Comparison of ENCODE assay signal across 27 cellular contexts in the genomic region with DNA sequence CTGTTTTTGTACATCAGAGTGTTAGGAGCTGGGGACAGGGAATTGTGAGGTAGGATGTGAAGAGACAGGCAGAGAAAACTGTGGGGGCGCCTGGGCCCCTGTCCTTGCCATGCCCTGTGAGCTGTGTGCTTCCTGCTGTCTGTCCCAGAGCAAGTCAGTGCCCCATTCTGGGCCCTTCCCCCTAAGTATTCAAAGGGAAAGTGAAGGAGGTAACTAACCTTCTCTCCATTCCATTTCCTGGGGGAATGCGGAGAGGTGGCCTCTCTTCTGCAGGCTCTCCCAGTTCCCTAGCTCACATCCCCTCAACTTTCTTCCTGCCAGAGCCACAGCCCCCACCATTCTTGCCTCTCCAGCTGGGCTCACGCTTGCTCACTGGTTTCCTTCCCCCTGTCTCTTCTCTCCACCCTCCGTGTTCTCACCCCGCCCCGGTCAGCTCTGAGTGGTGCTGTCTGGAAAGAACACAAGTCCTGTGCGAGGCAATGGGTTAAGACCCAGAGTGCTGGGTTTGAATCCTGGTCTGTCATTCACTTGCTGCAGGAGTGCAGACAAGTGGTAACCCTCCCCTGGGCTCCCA. TPM values are rescaled to one million over a fixed set of nuclear protein-coding genes. Genes with fewer than 3 reads are reported as not detected.
DNase-seq lines count a peak whose midpoint lies in the region; ATAC-seq and TF ChIP-seq lines count a peak whose summit lies in the region.
"Had no signal": no experiment of that assay in that cellular context is flagged by ENCODE, and none has a peak within 500 bp of the region (broad histone marks: within the 10 kb centered on the region; RNA-seq: fewer than 3 reads in every experiment).

No MANE protein-coding gene starts in this region.

- peak overlapping the region; percentile 17 to 18 for H3K27ac Mint-ChIP-seq in activated naive CD4-positive, alpha-beta T cell treated with anti-CD3 and anti-CD28 coated beads, Interleukin-2, amount 50 U/mL, for 72 hours
- H3K27ac Mint-ChIP-seq in activated CD8-positive, alpha-beta memory T cell treated with anti-CD3 and anti-CD28 coated beads, Interleukin-2, amount 10 ng/mL, durations not matched to agents 7 days and 5 days = no peak overlapping the region
- H3K27ac Mint-ChIP-seq: activated naive CD4-positive, alpha-beta T cell treated with anti-CD3 and anti-CD28 coated beads, Interleukin-2, amount 50 U/mL, for 24 hours; nephron progenitor cell had no signal

- intact Hi-C loops in left cardiac atrium (cut with DNase I) (no loop called here), spleen (cut with DNase I; ENCODE audit: low total_unique reads) (no loop called here)

- DNase-seq in activated naive CD4-positive, alpha-beta T cell treated with anti-CD3 and anti-CD28 coated beads, Interleukin-2, amount 50 U/mL, for 72 hours (ENCODE audit: low spot score in 2 of 2) = no peak
- DNase-seq in activated naive CD4-positive, alpha-beta T cell treated with Interleukin-2 at 50 U/mL for 16 hours = no peak
- DNase-seq in MV-4-11 (lab: John Stamatoyannopoulos, UW) (peak; percentile 23), left cardiac atrium (no peak), spleen (peak; percentile 82), foreskin melanocyte (no peak)
- no peak for DNase-seq in activated CD8-positive, alpha-beta memory T cell treated with anti-CD3 and anti-CD28 coated beads, Interleukin-2, amount 10 ng/mL, durations not matched to agents 7 days and 5 days
- DNase-seq: activated CD4-positive, alpha-beta T cell treated with anti-CD3 and anti-CD28 coated beads, Interleukin-2, amount 50 U/mL, for 4 hours; activated T-cell treated with anti-CD3 and anti-CD28 coated beads, Interleukin-2, amount 50 U/mL, for 4 hours; CD4-positive, CD25-positive, alpha-beta regulatory T cell; DMS 273 treated with DMSO at 0.1 percent for 48 hours; HCEC 1CT; hippocampal formation; islet precursor cell; mesendoderm; NCI-H1105; NCI-H2081 treated with DMSO at 0.1 percent for 48 hours; NCI-H446 treated with DMSO at 0.1 percent for 48 hours; nephron progenitor cell; stimulated activated CD4-positive, alpha-beta T cell treated with anti-CD3 and anti-CD28 coated beads, Interleukin-4, amount 100 ng/mL, for 24 hours; SW 1271; upper lobe of left lung had no signal

- H3K36me3 Mint-ChIP-seq in activated naive CD4-positive, alpha-beta T cell treated with anti-CD3 and anti-CD28 coated beads, Interleukin-2, amount 50 U/mL, for 72 hours = no peaks in the 10 kb centered on the region
- H3K36me3 Mint-ChIP-seq in activated CD8-positive, alpha-beta memory T cell treated with anti-CD3 and anti-CD28 coated beads, Interleukin-2, amount 10 ng/mL, durations not matched to agents 7 days and 5 days = no peaks in the 10 kb centered on the region
- H3K36me3 Mint-ChIP-seq: activated naive CD4-positive, alpha-beta T cell treated with anti-CD3 and anti-CD28 coated beads, Interleukin-2, amount 50 U/mL, for 24 hours; CD4-positive, CD25-positive, alpha-beta regulatory T cell had no signal

- peaks cover 7 to 62% (median 33%) of the 10 kb centered on the region in 6 donors for H3K4me1 ChIP-seq in spleen
- H3K4me1 ChIP-seq: prostate gland had no signal

- CTCF ChIA-PET in activated CD8-positive, alpha-beta memory T cell treated with anti-CD3 and anti-CD28 coated beads, Interleukin-2, amount 10 ng/mL, durations not matched to agents 7 days and 5 days (lab: Charles Lee) = interaction anchor here (1.1 to 2.8 kb wide), 2 partner anchors 10 to 90 kb away, joined by 3 to 11 read pairs; a partner anchor contains a TSS

- no peak overlapping the region for H3K4me3 ChIP-seq in spleen
- H3K4me3 ChIP-seq: prostate gland, smooth muscle cell, upper lobe of left lung had no signal

- no peak for TF ChIP-seq POLR2A in spleen (IDR thresholded peaks at IDR 0.05)

- no peaks in the 10 kb centered on the region for H3K36me3 ChIP-seq in spleen
- H3K36me3 ChIP-seq: prostate gland, upper lobe of left lung had no signal

- H3K4me3 Mint-ChIP-seq in activated CD8-positive, alpha-beta memory T cell treated with anti-CD3 and anti-CD28 coated beads, Interleukin-2, amount 10 ng/mL, durations not matched to agents 7 days and 5 days = no peak overlapping the region
- H3K4me3 Mint-ChIP-seq: activated naive CD4-positive, alpha-beta T cell treated with anti-CD3 and anti-CD28 coated beads, Interleukin-2, amount 50 U/mL, for 24 hours; activated T-cell treated with anti-CD3 and anti-CD28 coated beads, Interleukin-2, amount 50 U/mL, for 4 hours; nephron progenitor cell had no signal

- H3K27ac ChIP-seq in spleen = peak overlapping the region in 3 of 8 donors; percentile 3 to 62 (median 27)
- H3K27ac ChIP-seq: KMS-11, prostate gland, upper lobe of left lung had no signal

- TF ChIP-seq CTCF in spleen (IDR thresholded peaks at IDR 0.05 in 8 of 11, conservative IDR thresholded peaks at IDR 0.05 in 3 of 11) = no peak

- H3K27me3 Mint-ChIP-seq in activated CD8-positive, alpha-beta memory T cell treated with anti-CD3 and anti-CD28 coated beads, Interleukin-2, amount 10 ng/mL, durations not matched to agents 7 days and 5 days = no peaks in the 10 kb centered on the region
- H3K27me3 Mint-ChIP-seq: activated naive CD4-positive, alpha-beta T cell treated with anti-CD3 and anti-CD28 coated beads, Interleukin-2, amount 50 U/mL, for 24 hours had no signal

- no peak for ATAC-seq in activated naive CD4-positive, alpha-beta T cell treated with anti-CD3 and anti-CD28 coated beads, Interleukin-2, amount 50 U/mL, for 72 hours
- ATAC-seq in left cardiac atrium (peak; percentile 36 to 54), GM21723 (IDR thresholded peaks at IDR 0.05; ENCODE audit: unreplicated experiment) (no peak)
- ATAC-seq in activated CD8-positive, alpha-beta memory T cell treated with anti-CD3 and anti-CD28 coated beads, Interleukin-2, amount 10 ng/mL, durations not matched to agents 7 days and 5 days = no peak
- ATAC-seq: activated T-cell treated with anti-CD3 and anti-CD28 coated beads, Interleukin-2, amount 50 U/mL, for 4 hours had no signal

- no peaks in the 10 kb centered on the region for H3K9me3 ChIP-seq in spleen
- H3K9me3 ChIP-seq: prostate gland, upper lobe of left lung had no signal

- 20 to 33% (median 23%) methylated on average over 7 of the region's 7 CpGs for WGBS in spleen, 5 donors

- H3K27me3 ChIP-seq in spleen (replicated peaks in 1 of 7) = no peaks in the 10 kb centered on the region
- H3K27me3 ChIP-seq: upper lobe of left lung had no signal

- H3K9me3 Mint-ChIP-seq in activated naive CD4-positive, alpha-beta T cell treated with anti-CD3 and anti-CD28 coated beads, Interleukin-2, amount 50 U/mL, for 72 hours = no peaks in the 10 kb centered on the region
- no peaks in the 10 kb centered on the region for H3K9me3 Mint-ChIP-seq in activated CD8-positive, alpha-beta memory T cell treated with anti-CD3 and anti-CD28 coated beads, Interleukin-2, amount 10 ng/mL, durations not matched to agents 7 days and 5 days (ENCODE audit: low read depth)
- H3K9me3 Mint-ChIP-seq: activated naive CD4-positive, alpha-beta T cell treated with anti-CD3 and anti-CD28 coated beads, Interleukin-2, amount 50 U/mL, for 24 hours; activated T-cell treated with anti-CD3 and anti-CD28 coated beads, Interleukin-2, amount 50 U/mL, for 4 hours; CD4-positive, CD25-positive, alpha-beta regulatory T cell; nephron progenitor cell had no signal

- peaks cover 13% of the 10 kb centered on the region for H3K4me1 Mint-ChIP-seq in activated CD8-positive, alpha-beta memory T cell treated with anti-CD3 and anti-CD28 coated beads, Interleukin-2, amount 10 ng/mL, durations not matched to agents 7 days and 5 days
- H3K4me1 Mint-ChIP-seq: activated naive CD4-positive, alpha-beta T cell treated with anti-CD3 and anti-CD28 coated beads, Interleukin-2, amount 50 U/mL, for 24 hours; nephron progenitor cell had no signal

RNA-seq across cellular contexts. Expression of a gene that starts 9.7 kb away (rescaled TPM):
- total RNA-seq in activated naive CD4-positive, alpha-beta T cell treated with anti-CD3 and anti-CD28 coated beads, Interleukin-2, amount 50 U/mL, for 72 hours = 100 to 1,000 TPM in 1 of 2 donors, 10 to 100 TPM in 1; 54.5 to 126 TPM
- 10 to 100 TPM; 40.6 to 65.3 TPM for total RNA-seq in left cardiac atrium
- 100 to 1,000 TPM; 202 to 512 (median 313) TPM for total RNA-seq in spleen
- 10 to 100 TPM; 34.5 to 84.3 (median 50.4) TPM for polyA plus RNA-seq in spleen
- total RNA-seq in activated CD8-positive, alpha-beta memory T cell treated with anti-CD3 and anti-CD28 coated beads, Interleukin-2, amount 10 ng/mL, durations not matched to agents 7 days and 5 days = 10 to 100 TPM; 37.8 to 68.4 TPM

Comparison
In these comparisons a context has a peak if more than half of its experiments do, and no peak if none do; other contexts are left out.
1. ATAC-seq: peak in left cardiac atrium (2 of 2); none in activated naive CD4-positive, alpha-beta T cell treated with anti-CD3 and anti-CD28 coated beads, Interleukin-2, amount 50 U/mL, for 72 hours (0 of 2), activated CD8-positive, alpha-beta memory T cell treated with anti-CD3 and anti-CD28 coated beads, Interleukin-2, amount 10 ng/mL, durations not matched to agents 7 days and 5 days (single experiment) and GM21723 (single experiment).
2. DNase-seq: peak in MV-4-11 (single experiment) and spleen (single experiment); none in activated naive CD4-positive, alpha-beta T cell treated with anti-CD3 and anti-CD28 coated beads, Interleukin-2, amount 50 U/mL, for 72 hours (0 of 2), activated naive CD4-positive, alpha-beta T cell treated with Interleukin-2 at 50 U/mL for 16 hours (single experiment), left cardiac atrium (single experiment), foreskin melanocyte (single experiment) and activated CD8-positive, alpha-beta memory T cell treated with anti-CD3 and anti-CD28 coated beads, Interleukin-2, amount 10 ng/mL, durations not matched to agents 7 days and 5 days (single experiment).